ENCODE assay signal across 18 cellular contexts in genomic region chr16:3587547-3588110, GRCh38. TPM values are rescaled to one million over a fixed set of nuclear protein-coding genes. Genes with fewer than 3 reads are reported as not detected.
DNase-seq lines count a peak whose midpoint lies in the region; ATAC-seq, FAIRE-seq and TF ChIP-seq lines count a peak whose summit lies in the region.
"Had no signal": no experiment of that assay in that cellular context is flagged by ENCODE, and none has a peak within 500 bp of the region (broad histone marks: within the 10 kb centered on the region; RNA-seq: fewer than 3 reads in every experiment).

No MANE protein-coding gene starts in this region.

- no peaks in the 10 kb centered on the region for H3K9me1 ChIP-seq in IMR-90 (ENCODE audit: insufficient read depth, low read length)

- H3K4me3 ChIP-seq in IMR-90 (ENCODE audit: insufficient read depth, low read depth, low read length) = no peak overlapping the region
- H3K4me3 ChIP-seq: MG63 had no signal

- H3K9me3 ChIP-seq in IMR-90 (ENCODE audit: control insufficient read depth, insufficient read depth, low read length) = no peaks in the 10 kb centered on the region
- H3K9me3 ChIP-seq: MG63 had no signal

- no peak overlapping the region for H2BK20ac ChIP-seq in IMR-90 (ENCODE audit: low read depth, low read length)

- H3K18ac ChIP-seq in IMR-90 (ENCODE audit: low read depth, low read length) = no peak overlapping the region

- H3K4me1 Mint-ChIP-seq in natural killer cell = peaks cover 0 to 22% of the 10 kb centered on the region in 2 donors

- no peaks in the 10 kb centered on the region for H3K27me3 ChIP-seq in IMR-90 (ENCODE audit: control insufficient read depth, insufficient read depth, low read length)
- H3K27me3 ChIP-seq: MG63 had no signal

- H3K27me3 Mint-ChIP-seq in natural killer cell (ENCODE audit: low read depth in 2 of 2) = peaks cover 3 to 5% of the 10 kb centered on the region in 2 donors
- H3K27me3 Mint-ChIP-seq: activated naive CD4-positive, alpha-beta T cell treated with anti-CD3 and anti-CD28 coated beads, Interleukin-2, amount 10 ng/mL, durations not matched to agents 7 days and 5 days had no signal

- H3K27ac Mint-ChIP-seq in natural killer cell = no peak overlapping the region
- H3K27ac Mint-ChIP-seq: activated naive CD4-positive, alpha-beta T cell treated with anti-CD3 and anti-CD28 coated beads, Interleukin-2, amount 10 ng/mL, durations not matched to agents 7 days and 5 days had no signal

- H3K27ac ChIP-seq in IMR-90 (ENCODE audit: insufficient read depth, low read length) = no peak overlapping the region
- H3K27ac ChIP-seq: epithelial cell of prostate had no signal

- H3K9ac ChIP-seq in IMR-90 (ENCODE audit: low read depth, low read length) = no peak overlapping the region

- no peak overlapping the region for H3K4me2 ChIP-seq in IMR-90 (ENCODE audit: low read depth, low read length)

- H4K20me1 ChIP-seq in IMR-90 (ENCODE audit: insufficient read depth, low read length) = no peaks in the 10 kb centered on the region

- no peak overlapping the region for H3K23ac ChIP-seq in IMR-90 (ENCODE audit: low read depth, low read length)

- DNase-seq in GM12891 (ENCODE audit: insufficient read length, low spot score) (peak; percentile 67), IMR-90 (no peak), iPS-NIHi7 (ENCODE audit: extremely low spot score) (peak; percentile 47), natural killer cell (no peak), DMS114 treated with DMSO at 0.1 percent for 48 hours (lab: John Stamatoyannopoulos, UW; ENCODE audit: unreplicated experiment) (no peak)
- DNase-seq in stimulated activated CD4-positive, alpha-beta T cell treated with anti-CD3 and anti-CD28 coated beads, Interleukin-4, amount 100 ng/mL, for 1 hour = no peak
- DNase-seq: activated CD8-positive, alpha-beta memory T cell treated with anti-CD3 and anti-CD28 coated beads, Interleukin-2, amount 50 U/mL, for 4 hours; activated naive CD4-positive, alpha-beta T cell treated with anti-CD3 and anti-CD28 coated beads, Interleukin-2, amount 10 ng/mL, durations not matched to agents 7 days and 5 days; mammary epithelial cell; MG63; NCI-H2081 treated with DMSO at 0.1 percent for 48 hours; NCI-H748 treated with DMSO at 0.1 percent for 48 hours; stimulated activated CD4-positive, alpha-beta T cell treated with anti-CD3 and anti-CD28 coated beads, Interleukin-12 subunit alpha, Interleukin-12 subunit beta, amount 100 ng/mL, for 4 hours; stimulated activated naive CD8-positive, alpha-beta T cell treated with anti-CD3 and anti-CD28 coated beads, Interleukin-15, Interleukin-2, amounts not matched to agents 100 U/mL and 50 U/mL, for 24 hours; T-helper 2 cell had no signal

- FAIRE-seq in GM12891 (lab: Jason Lieb, UNC) = peak; percentile 85

- H3K36me3 ChIP-seq in IMR-90 (ENCODE audit: control insufficient read depth, insufficient read depth, low read length) = peaks cover 31% of the 10 kb centered on the region

- H3K4me3 Mint-ChIP-seq in natural killer cell = no peak overlapping the region
- H3K4me3 Mint-ChIP-seq: activated naive CD4-positive, alpha-beta T cell treated with anti-CD3 and anti-CD28 coated beads, Interleukin-2, amount 10 ng/mL, durations not matched to agents 7 days and 5 days had no signal

- peak overlapping the region; percentile 16 for H2AK9ac ChIP-seq in IMR-90 (replicated peaks; ENCODE audit: low read depth, low read length, poor library complexity)

- H2BK120ac ChIP-seq in IMR-90 (ENCODE audit: low read depth, low read length) = no peak overlapping the region

- H3K79me1 ChIP-seq in IMR-90 (ENCODE audit: low read depth in 1 of 2, low read length in 2 of 2) = no peaks in the 10 kb centered on the region

- no peak for TF ChIP-seq RAD21 in IMR-90 (IDR thresholded peaks at IDR 0.05; ENCODE audit: low read length)

- CTCF ChIA-PET in IMR-90 (lab: Yijun Ruan, JAX) = no interaction called here

- intact Hi-C loops in IMR-90 (cut with micrococcal nuclease) (no loop called here), natural killer cell (cut with micrococcal nuclease) (no loop called here)

- H3K56ac ChIP-seq in IMR-90 (ENCODE audit: extremely low read depth, insufficient read depth, low read length) = no peak overlapping the region

- peak; percentile 65 for ATAC-seq in GM21619 (IDR thresholded peaks at IDR 0.05; ENCODE audit: unreplicated experiment)
- no peak for ATAC-seq in IMR-90 (ENCODE audit: low read depth)
- ATAC-seq in SK-N-SH treated with all-trans-retinoic acid at 6 μM for 48 hours = no peak
- ATAC-seq in natural killer cell = no peak
- ATAC-seq: stimulated activated naive CD8-positive, alpha-beta T cell treated with anti-CD3 and anti-CD28 coated beads, Interleukin-15, Interleukin-2, amounts not matched to agents 100 U/mL and 50 U/mL, for 24 hours had no signal

- H2BK5ac ChIP-seq in IMR-90 (ENCODE audit: low read depth, low read length, poor library complexity, severe bottlenecking) = no peak overlapping the region

- no peak overlapping the region for H4K8ac ChIP-seq in IMR-90 (ENCODE audit: low read depth in 2 of 2, low read length in 2 of 2)

- no peak overlapping the region for H2BK15ac ChIP-seq in IMR-90 (ENCODE audit: low read depth, low read length)

- no peak overlapping the region for H4K5ac ChIP-seq in IMR-90 (ENCODE audit: low read depth, low read length)

- TF ChIP-seq CTCF in IMR-90 (conservative IDR thresholded peaks at IDR 0.05; ENCODE audit: low read depth, low read length) (no peak), natural killer cell (IDR thresholded peaks at IDR 0.05) (no peak)

- dilution Hi-C loops in IMR-90 (cut with HindIII; ENCODE audit: low sequenced_read_pairs, unreplicated experiment) = no loop called here

- H2AK5ac ChIP-seq in IMR-90 (ENCODE audit: low read depth, low read length) = no peak overlapping the region

- no peak overlapping the region for H3K4ac ChIP-seq in IMR-90 (ENCODE audit: low read depth, low read length)

- no peak overlapping the region for H3K14ac ChIP-seq in IMR-90 (replicated peaks; ENCODE audit: low read depth, low read length)

- no peak overlapping the region for H4K91ac ChIP-seq in IMR-90 (ENCODE audit: insufficient read depth, low read depth, low read length)

- WGBS in IMR-90 (ENCODE audit: extremely low coverage in 2 of 2, insufficient read length in 1 of 2), 2 experiments = 77% methylated on average over 11 of the region's 15 CpGs; no CpG with 5 or more reads in 1 of the 2 experiments

- H3K9me3 Mint-ChIP-seq in natural killer cell = no peaks in the 10 kb centered on the region
- H3K9me3 Mint-ChIP-seq: activated naive CD4-positive, alpha-beta T cell treated with anti-CD3 and anti-CD28 coated beads, Interleukin-2, amount 10 ng/mL, durations not matched to agents 7 days and 5 days had no signal

- peaks cover 8% of the 10 kb centered on the region for H3K36me3 Mint-ChIP-seq in natural killer cell

- BruUV-seq in IMR-90 (replicated peaks; lab: Mats Ljungman, UMichigan) = no TSS peak

- H3K4me1 ChIP-seq in IMR-90 (ENCODE audit: control insufficient read depth, insufficient read depth, low read length) = no peaks in the 10 kb centered on the region

- POLR2A ChIA-PET in IMR-90 (lab: Charles Lee; ENCODE audit: unreplicated experiment) = no interaction called here

- H2AFZ ChIP-seq in IMR-90 (replicated peaks; ENCODE audit: low read length, poor library complexity) = no peak overlapping the region

- in situ Hi-C loops in IMR-90 (cut with MboI; ENCODE audit: low sequenced_read_pairs) = no loop called here

- TF ChIP-seq POLR2A in GM12891 (IDR thresholded peaks at IDR 0.05; ENCODE audit: low read depth, low read length) = no peak
- no peak for TF ChIP-seq POLR2A in IMR-90 (IDR thresholded peaks at IDR 0.05; ENCODE audit: low read depth, low read length)

TF ChIP-seq in GM12891, 5 proteins besides CTCF, POLR2A, EP300 and RAD21:
- TF ChIP-seq POU2F2 (IDR thresholded peaks at IDR 0.05; ENCODE audit: low read depth, low read length) (0 out of 2 replicates have a peak, but pooled peaks have one; percentile 28), PAX5 (IDR thresholded peaks at IDR 0.05; ENCODE audit: insufficient read depth, low read length, severe bottlenecking) (no peak), SPI1 (IDR thresholded peaks at IDR 0.05; ENCODE audit: low read depth, low read length) (no peak)

TF ChIP-seq in IMR-90, 13 proteins besides CTCF, POLR2A, EP300 and RAD21 (continues in another document):
- TF ChIP-seq FOS (IDR thresholded peaks at IDR 0.05; ENCODE audit: low read depth, low read length) = no peak
- no peak for TF ChIP-seq BHLHE40 (IDR thresholded peaks at IDR 0.05; ENCODE audit: low read depth, low read length)
- TF ChIP-seq NFE2L2 (IDR thresholded peaks at IDR 0.05; ENCODE audit: low read depth, low read length) = no peak
- no peak for TF ChIP-seq CEBPB (IDR thresholded peaks at IDR 0.05; ENCODE audit: low read depth, low read length)
- no peak for TF ChIP-seq CHD1 (IDR thresholded peaks at IDR 0.05; ENCODE audit: low read depth, low read length)
- no peak for TF ChIP-seq SMC3 (IDR thresholded peaks at IDR 0.05; ENCODE audit: low read depth, low read length)
- no peak for TF ChIP-seq MAZ (IDR thresholded peaks at IDR 0.05; ENCODE audit: borderline replicate concordance, low read depth, low read length)

TF ChIP-seq in SK-N-SH treated with all-trans-retinoic acid at 6 μM for 48 hours, 23 proteins besides CTCF, POLR2A, EP300 and RAD21 (continues in another document):
- TF ChIP-seq OSR1 (CRISPR knock-in tag; IDR thresholded peaks at IDR 0.05) (no peak), ISL1 (CRISPR knock-in tag; IDR thresholded peaks at IDR 0.05) (no peak), ZFP30 (CRISPR knock-in tag; IDR thresholded peaks at IDR 0.05) (no peak), ZFP3 (CRISPR knock-in tag; IDR thresholded peaks at IDR 0.05) (no peak), TCF4 (CRISPR knock-in tag; IDR thresholded peaks at IDR 0.05; ENCODE audit: borderline replicate concordance) (no peak), CSDC2 (CRISPR knock-in tag; IDR thresholded peaks at IDR 0.05) (no peak), ZNF8 (CRISPR knock-in tag; IDR thresholded peaks at IDR 0.05) (no peak), ZNF70 (CRISPR knock-in tag; IDR thresholded peaks at IDR 0.05) (no peak), TOX (CRISPR knock-in tag; IDR thresholded peaks at IDR 0.05; ENCODE audit: borderline replicate concordance) (no peak), GLIS3 (CRISPR knock-in tag; IDR thresholded peaks at IDR 0.05) (no peak)

RNA-seq across cellular contexts. Expression of gene NLRC3, which starts 10.4 kb away (rescaled TPM):
- 4.9 TPM for polyA plus RNA-seq in GM12891 (2012; ENCODE audit: low read depth, missing spikeins)
- total RNA-seq in IMR-90 (2012; rRNA removed) (not detected in 2 replicates), natural killer cell (100 to 1,000 TPM in 2 of 3 donors, 10 to 100 TPM in 1; 98.8 to 145 (median 133) TPM)
- polyA plus RNA-seq in IMR-90 (2012; rRNA removed) = not detected in 2 replicates
- not detected in 2 replicates for polyA plus RNA-seq in IMR-90 (2012; cell fraction: cytosol; rRNA removed)
- polyA plus RNA-seq in IMR-90 (2012; cell fraction: nucleus; rRNA removed; ENCODE audit: low replicate concordance) = 0.02 and 0.14 TPM in 2 replicates
- polyA plus RNA-seq: mammary epithelial cell had no signal

RNA-seq across cellular contexts. Expression of gene SLX4, which starts 23.8 kb away (rescaled TPM):
- 4.1 TPM for polyA plus RNA-seq in GM12891 (2012; ENCODE audit: low read depth, missing spikeins)
- total RNA-seq in IMR-90 (2012; rRNA removed) = 1.3 and 1.7 TPM in 2 replicates
- polyA plus RNA-seq in IMR-90 (2012; rRNA removed) = 2.8 and 3.1 TPM in 2 replicates
- polyA plus RNA-seq in IMR-90 (2012; cell fraction: cytosol; rRNA removed) = 1.2 TPM in 2 replicates
- polyA plus RNA-seq in IMR-90 (2012; cell fraction: nucleus; rRNA removed; ENCODE audit: low replicate concordance) = 7.8 and 9.9 TPM in 2 replicates
- total RNA-seq in natural killer cell = 10 to 100 TPM; 13.5 to 18.6 (median 15.5) TPM

Comparison
In these comparisons a context has a peak if more than half of its experiments do, and no peak if none do; other contexts are left out.
1. DNase-seq: peak in GM12891 (single experiment) and iPS-NIHi7 (single experiment); none in IMR-90 (single experiment), natural killer cell (single experiment), DMS114 treated with DMSO at 0.1 percent for 48 hours (single experiment) and stimulated activated CD4-positive, alpha-beta T cell treated with anti-CD3 and anti-CD28 coated beads, Interleukin-4, amount 100 ng/mL, for 1 hour (single experiment).
2. RNA of gene NLRC3, which starts 10.4 kb away (total RNA-seq): 98.8 to 145 TPM in natural killer cell; not detected in IMR-90; every median in the first group is over 10 times any median in the second.